21 cellular contexts compared by ENCODE assay signal in genomic region chr3:14277557-14277956, GRCh38.
A peak's percentile ranks its signal among the peaks of the same experiment; 100 is the strongest.
DNase-seq lines count a peak whose midpoint lies in the region; ATAC-seq and TF ChIP-seq lines count a peak whose summit lies in the region.
"Had no signal": no experiment of that assay in that cellular context is flagged by ENCODE, and none has a peak within 500 bp of the region (broad histone marks: within the 10 kb centered on the region; RNA-seq: fewer than 3 reads in every experiment).

No MANE protein-coding gene starts in this region.

- no peak for ATAC-seq in WTC11
- no peak for ATAC-seq in activated CD8-positive, alpha-beta T cell treated with anti-CD3 and anti-CD28 coated beads, Interleukin-2, amount 10 ng/mL, durations not matched to agents 7 days and 5 days
- no peak for ATAC-seq in left cardiac atrium
- ATAC-seq: CD8-positive, alpha-beta T cell had no signal

- TF ChIP-seq CTCF in WTC11 (IDR thresholded peaks at IDR 0.05) (no peak), neural crest cell (conservative IDR thresholded peaks at IDR 0.05) (no peak), type B pancreatic cell (conservative IDR thresholded peaks at IDR 0.05) (no peak)

- CTCF ChIA-PET in WTC11 (lab: Charles Lee) = interaction anchor here (4.9 kb wide), 1 partner anchor 92 kb away, joined by 47 read pairs; no protein-coding TSS in a partner anchor
- CTCF ChIA-PET in activated CD8-positive, alpha-beta T cell treated with anti-CD3 and anti-CD28 coated beads, Interleukin-2, amount 10 ng/mL, durations not matched to agents 7 days and 5 days (lab: Charles Lee) = interaction anchor here (0.7 to 1.1 kb wide), 2 partner anchors 73 to 190 kb away, joined by 3 read pairs; no protein-coding TSS in a partner anchor

- POLR2A ChIA-PET in WTC11 (lab: Charles Lee) = no interaction called here
- POLR2A ChIA-PET in activated CD8-positive, alpha-beta T cell treated with anti-CD3 and anti-CD28 coated beads, Interleukin-2, amount 10 ng/mL, durations not matched to agents 7 days and 5 days (lab: Charles Lee) = no interaction called here

- H3K4me1 Mint-ChIP-seq in WTC11 = peaks cover 78% of the 10 kb centered on the region
- H3K4me1 Mint-ChIP-seq in neural crest cell = peaks cover 5% of the 10 kb centered on the region
- H3K4me1 Mint-ChIP-seq in type B pancreatic cell (ENCODE audit: unreplicated experiment) = peaks cover 26% of the 10 kb centered on the region
- H3K4me1 Mint-ChIP-seq in activated CD8-positive, alpha-beta T cell treated with anti-CD3 and anti-CD28 coated beads, Interleukin-2, amount 10 ng/mL, durations not matched to agents 7 days and 5 days (ENCODE audit: low read depth) = no peaks in the 10 kb centered on the region
- H3K4me1 Mint-ChIP-seq: B cell had no signal

- H3K9me3 Mint-ChIP-seq in WTC11 (no peaks in the 10 kb centered on the region), neural crest cell (no peaks in the 10 kb centered on the region), type B pancreatic cell (no peaks in the 10 kb centered on the region)
- H3K9me3 Mint-ChIP-seq in activated CD8-positive, alpha-beta T cell treated with anti-CD3 and anti-CD28 coated beads, Interleukin-2, amount 10 ng/mL, durations not matched to agents 7 days and 5 days (ENCODE audit: insufficient read depth) = no peaks in the 10 kb centered on the region
- H3K9me3 Mint-ChIP-seq: CD8-positive, alpha-beta T cell had no signal

- H3K27ac Mint-ChIP-seq in WTC11 (peak overlapping the region; percentile 1; the same call in 1 of the 2 replicates), neural crest cell (ENCODE audit: unreplicated experiment) (peak overlapping the region; percentile 47), type B pancreatic cell (peak overlapping the region; percentile 7)
- H3K27ac Mint-ChIP-seq in activated CD8-positive, alpha-beta T cell treated with anti-CD3 and anti-CD28 coated beads, Interleukin-2, amount 10 ng/mL, durations not matched to agents 7 days and 5 days = no peak overlapping the region
- H3K27ac Mint-ChIP-seq: B cell; CD8-positive, alpha-beta T cell had no signal

- H3K27me3 Mint-ChIP-seq in WTC11 (ENCODE audit: low read depth) (peaks cover 3% of the 10 kb centered on the region; the same call in 1 of the 2 replicates), neural crest cell (ENCODE audit: low read depth) (no peaks in the 10 kb centered on the region), type B pancreatic cell (peaks cover under 1% of the 10 kb centered on the region)
- H3K27me3 Mint-ChIP-seq in activated CD8-positive, alpha-beta T cell treated with anti-CD3 and anti-CD28 coated beads, Interleukin-2, amount 10 ng/mL, durations not matched to agents 7 days and 5 days (ENCODE audit: low read depth) = peaks cover 4% of the 10 kb centered on the region

- H3K4me3 Mint-ChIP-seq in WTC11 = no peak overlapping the region
- no peak overlapping the region for H3K4me3 Mint-ChIP-seq in neural crest cell
- no peak overlapping the region for H3K4me3 Mint-ChIP-seq in type B pancreatic cell
- H3K4me3 Mint-ChIP-seq in activated CD8-positive, alpha-beta T cell treated with anti-CD3 and anti-CD28 coated beads, Interleukin-2, amount 10 ng/mL, durations not matched to agents 7 days and 5 days = no peak overlapping the region
- H3K4me3 Mint-ChIP-seq: B cell; CD8-positive, alpha-beta T cell had no signal

- no peaks in the 10 kb centered on the region for H3K36me3 Mint-ChIP-seq in WTC11
- H3K36me3 Mint-ChIP-seq in neural crest cell (ENCODE audit: low read depth) = no peaks in the 10 kb centered on the region
- no peaks in the 10 kb centered on the region for H3K36me3 Mint-ChIP-seq in type B pancreatic cell
- H3K36me3 Mint-ChIP-seq in activated CD8-positive, alpha-beta T cell treated with anti-CD3 and anti-CD28 coated beads, Interleukin-2, amount 10 ng/mL, durations not matched to agents 7 days and 5 days (ENCODE audit: low read depth) = no peaks in the 10 kb centered on the region
- H3K36me3 Mint-ChIP-seq: CD8-positive, alpha-beta T cell had no signal

- intact Hi-C loops in left cardiac atrium (cut with DNase I) = no loop called here

- peak; percentile 40 for DNase-seq in MV-4-11 (lab: John Stamatoyannopoulos, UW)
- no peak for DNase-seq in WTC11 (ENCODE audit: low spot score)
- no peak for DNase-seq in neural crest cell (ENCODE audit: low read depth, low spot score)
- no peak for DNase-seq in type B pancreatic cell (ENCODE audit: extremely low spot score, unreplicated experiment)
- no peak for DNase-seq in activated CD8-positive, alpha-beta T cell treated with anti-CD3 and anti-CD28 coated beads, Interleukin-2, amount 10 ng/mL, durations not matched to agents 7 days and 5 days
- DNase-seq in left cardiac atrium = no peak
- DNase-seq in COLO668 (lab: John Stamatoyannopoulos, UW; ENCODE audit: unreplicated experiment) = no peak
- DNase-seq: Calu3; CD8-positive, alpha-beta T cell; DMS153; DND-41; H7; MG63; NCI-H1048; NCI-H1417; NCI-H1694; NCI-H2081; NCI-H2227 treated with DMSO at 0.1 percent for 48 hours; NCI-H526 treated with DMSO at 0.1 percent for 48 hours; SHP77 had no signal

TF ChIP-seq in WTC11, 78 proteins besides CTCF, POLR2A, EP300 and RAD21 (continues in another document):
- TF ChIP-seq GRHL2 (CRISPR knock-in tag; IDR thresholded peaks at IDR 0.05; ENCODE audit: insufficient replicate concordance, severe bottlenecking) = no peak
- TF ChIP-seq RORB (CRISPR knock-in tag; IDR thresholded peaks at IDR 0.05) = no peak
- no peak for TF ChIP-seq CREM (CRISPR knock-in tag; IDR thresholded peaks at IDR 0.05)
- TF ChIP-seq JUN (CRISPR knock-in tag; IDR thresholded peaks at IDR 0.05) = no peak
- TF ChIP-seq STAT6 (CRISPR knock-in tag; conservative IDR thresholded peaks at IDR 0.05; ENCODE audit: low read depth) = no peak
- no peak for TF ChIP-seq ELF4 (CRISPR knock-in tag; IDR thresholded peaks at IDR 0.05; ENCODE audit: low read depth)
- no peak for TF ChIP-seq MXD4 (CRISPR knock-in tag; IDR thresholded peaks at IDR 0.05; ENCODE audit: borderline replicate concordance)
- no peak for TF ChIP-seq CREB1 (CRISPR knock-in tag; IDR thresholded peaks at IDR 0.05)
- no peak for TF ChIP-seq E2F1 (CRISPR knock-in tag; IDR thresholded peaks at IDR 0.05)
- TF ChIP-seq GTF2I (CRISPR knock-in tag; conservative IDR thresholded peaks at IDR 0.05) = no peak
- no peak for TF ChIP-seq ARID4B (CRISPR knock-in tag; IDR thresholded peaks at IDR 0.05; ENCODE audit: borderline replicate concordance)
